ENCODE assay signal across 8 cellular contexts in the genomic region with DNA sequence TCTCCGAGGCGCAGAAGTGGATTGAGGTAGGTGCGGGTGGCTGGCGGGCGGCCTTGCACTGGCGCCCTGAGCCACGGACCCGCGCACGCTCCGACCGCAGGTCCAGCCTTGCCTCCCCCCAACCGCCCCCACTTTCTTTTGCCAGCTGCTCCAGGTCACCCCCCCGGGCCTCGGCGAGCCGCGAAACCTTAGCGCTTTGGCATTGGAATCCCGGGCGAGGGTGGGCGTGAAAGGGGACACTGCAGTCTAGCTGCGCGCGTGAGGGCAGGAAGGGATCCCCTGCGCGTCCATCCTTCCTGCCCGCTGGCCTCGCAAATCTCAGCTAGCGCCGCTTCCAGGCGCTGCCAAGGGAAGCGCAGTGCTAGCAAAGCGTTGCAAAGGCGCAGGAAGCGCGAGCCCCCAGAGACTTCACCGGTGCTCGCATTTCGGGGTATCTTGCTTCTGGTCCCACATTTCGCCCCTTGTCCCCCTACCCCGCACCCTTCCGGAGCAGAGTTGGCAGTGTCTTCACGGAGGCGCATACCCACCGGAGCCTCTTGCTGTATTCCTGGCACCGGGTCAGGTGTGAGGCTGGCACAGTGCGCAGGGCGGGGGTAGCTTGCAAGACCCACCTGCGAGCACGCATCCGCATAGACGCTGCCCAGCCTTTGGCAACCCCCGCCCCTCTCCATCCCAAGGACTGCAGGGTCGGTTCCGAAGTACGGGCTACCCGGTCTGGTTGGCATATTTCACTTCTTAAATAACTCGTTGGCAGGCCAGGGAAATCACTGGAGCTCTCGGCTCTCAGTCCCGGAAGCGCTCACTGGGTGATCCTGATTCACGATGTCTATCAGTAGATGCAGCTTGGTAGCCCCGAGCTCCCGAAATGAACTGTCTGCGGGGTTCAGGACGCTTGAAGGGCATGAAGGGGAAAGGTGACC.
DNase-seq lines count a peak whose midpoint lies in the region; ATAC-seq and TF ChIP-seq lines count a peak whose summit lies in the region.

No MANE protein-coding gene starts in this region.

- no peak for ATAC-seq in HG03159 (IDR thresholded peaks at IDR 0.05; ENCODE audit: unreplicated experiment)

- peaks cover 10% of the 10 kb centered on the region for H3K4me1 ChIP-seq in hepatocyte (ENCODE audit: insufficient read depth)

- 2% methylated on average over 49 of the region's 67 CpGs for WGBS in hepatocyte (ENCODE audit: low lambda C conversion rate, missing lambda C conversion rate)

- peak; percentile 41 for DNase-seq in AG08395 (ENCODE audit: low spot score)
- no peak for DNase-seq in HL-60 (ENCODE audit: low read depth in 1 of 2, low spot score in 1 of 2)
- peak; percentile 47 for DNase-seq in amniotic epithelial cell (ENCODE audit: low read depth)
- DNase-seq in hepatocyte (ENCODE audit: low spot score) = peak; percentile 54
- DNase-seq in putamen (ENCODE audit: low spot score) = peak; percentile 64
- DNase-seq in activated naive CD4-positive, alpha-beta T cell (lab: John Stamatoyannopoulos, UW) = no peak
- DNase-seq in NCI-H128 (lab: John Stamatoyannopoulos, UW; ENCODE audit: unreplicated experiment) = no peak

- TF ChIP-seq CTCF in HL-60 (IDR thresholded peaks at IDR 0.05; ENCODE audit: insufficient read depth, low read length) (no peak), hepatocyte (IDR thresholded peaks at IDR 0.05; ENCODE audit: poor library complexity) (no peak)

- no peaks in the 10 kb centered on the region for H4K20me1 ChIP-seq in hepatocyte (ENCODE audit: insufficient read depth, poor library complexity, severe bottlenecking)

- H3K4me3 ChIP-seq in HL-60 (replicated peaks; ENCODE audit: insufficient read depth, low read length) (peak overlapping the region; percentile 14), hepatocyte (peak overlapping the region; percentile 96)

- H3K79me2 ChIP-seq in hepatocyte = peaks cover 2% of the 10 kb centered on the region

- no peaks in the 10 kb centered on the region for H3K9me3 ChIP-seq in hepatocyte (ENCODE audit: low read depth)

- H2AFZ ChIP-seq in hepatocyte = peak overlapping the region; percentile 91

- no peaks in the 10 kb centered on the region for H3K36me3 ChIP-seq in hepatocyte (replicated peaks; ENCODE audit: insufficient read depth, low read depth)

- H3K9me2 ChIP-seq in hepatocyte (replicated peaks; ENCODE audit: insufficient read depth) = no peaks in the 10 kb centered on the region

- no peak overlapping the region for H3K27ac ChIP-seq in HL-60 (replicated peaks)
- H3K27ac ChIP-seq in hepatocyte = no peak overlapping the region

- peak overlapping the region; percentile 99 for H3K4me2 ChIP-seq in hepatocyte

- H3K27me3 ChIP-seq in HL-60 (ENCODE audit: insufficient read depth, poor library complexity, severe bottlenecking) (peaks cover 42% of the 10 kb centered on the region), hepatocyte (peaks cover 41% of the 10 kb centered on the region)

Comparison
In these comparisons a context has a peak if more than half of its experiments do, and no peak if none do; other contexts are left out.
1. DNase-seq: peak in AG08395 (single experiment), amniotic epithelial cell (single experiment), hepatocyte (single experiment) and putamen (single experiment); none in HL-60 (0 of 2), activated naive CD4-positive, alpha-beta T cell (0 of 4) and NCI-H128 (single experiment).